Comparison of ENCODE assay signal across 32 cellular contexts in the genomic region with DNA sequence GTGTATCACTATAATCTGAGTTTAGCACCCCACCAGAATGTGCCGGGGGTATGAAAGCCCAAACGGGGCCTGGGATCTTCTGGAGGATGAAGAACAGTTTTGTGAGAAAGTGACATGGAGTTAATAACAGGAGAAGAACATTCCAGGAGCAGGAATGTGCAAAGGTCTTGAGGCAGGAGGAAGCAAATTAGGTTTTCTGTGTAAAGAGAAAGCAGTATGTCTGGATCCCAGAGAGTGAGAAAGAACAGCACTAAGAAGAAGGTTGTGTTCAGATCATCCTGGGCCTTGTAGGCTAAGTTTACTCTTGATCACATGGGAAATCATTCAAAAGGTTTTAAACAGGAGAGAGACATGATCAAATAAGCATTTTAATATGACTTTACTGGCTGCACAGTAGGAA.
DNase-seq lines count a peak whose midpoint lies in the region; ATAC-seq, FAIRE-seq and TF ChIP-seq lines count a peak whose summit lies in the region.
"Had no signal": no experiment of that assay in that cellular context is flagged by ENCODE, and none has a peak within 500 bp of the region (broad histone marks: within the 10 kb centered on the region; RNA-seq: fewer than 3 reads in every experiment).

No MANE protein-coding gene starts in this region.

- H3K9me3 Mint-ChIP-seq in activated CD4-positive, alpha-beta T cell treated with anti-CD3 and anti-CD28 coated beads for 36 hours (ENCODE audit: low read depth), result peaks cover 16% of the 10 kb centered on the region
- no peaks in the 10 kb centered on the region for H3K9me3 Mint-ChIP-seq in astrocyte (ENCODE audit: unreplicated experiment)

- no peaks in the 10 kb centered on the region for H3K9me3 ChIP-seq in astrocyte (ENCODE audit: insufficient read depth, low read depth, low read length)
- no peaks in the 10 kb centered on the region for H3K9me3 ChIP-seq in hepatocyte (ENCODE audit: low read depth)
- no peaks in the 10 kb centered on the region for H3K9me3 ChIP-seq in psoas muscle
- no peaks in the 10 kb centered on the region for H3K9me3 ChIP-seq in osteoblast (ENCODE audit: low read depth, low read length)
- H3K9me3 ChIP-seq: adrenal gland, body of pancreas, Caco-2, ovary, SJSA1, testis had no signal

- POLR2A ChIA-PET in activated CD4-positive, alpha-beta T cell treated with anti-CD3 and anti-CD28 coated beads for 36 hours (lab: Charles Lee), result interaction anchor here (1.1 kb wide), 1 partner anchor 28 kb away, joined by 3 read pairs; no protein-coding TSS in a partner anchor

- H3K4me1 ChIP-seq in astrocyte (ENCODE audit: insufficient read depth, low read length) (peaks cover 16% of the 10 kb centered on the region), hepatocyte (ENCODE audit: insufficient read depth) (peaks cover 16% of the 10 kb centered on the region), psoas muscle (peaks cover 51% of the 10 kb centered on the region), osteoblast (ENCODE audit: insufficient read depth, low read length) (peaks cover 6% of the 10 kb centered on the region)
- H3K4me1 ChIP-seq: Caco-2, SJSA1 had no signal

- no peak overlapping the region for H3K9ac ChIP-seq in astrocyte (ENCODE audit: low read length)

- peaks cover 33% of the 10 kb centered on the region for H3K36me3 Mint-ChIP-seq in activated CD4-positive, alpha-beta T cell treated with anti-CD3 and anti-CD28 coated beads for 36 hours (ENCODE audit: low read depth)
- H3K36me3 Mint-ChIP-seq in astrocyte (ENCODE audit: low read depth, unreplicated experiment), result peaks cover 6% of the 10 kb centered on the region
- H3K36me3 Mint-ChIP-seq: IgD-negative memory B cell, mesothelial cell of epicardium, naive B cell had no signal

- no peak for ATAC-seq in activated CD4-positive, alpha-beta T cell treated with anti-CD3 and anti-CD28 coated beads for 36 hours
- ATAC-seq in psoas muscle (no peak), left cardiac atrium (no peak)
- ATAC-seq: body of pancreas had no signal

- no peak for DNase-seq in activated CD4-positive, alpha-beta T cell treated with anti-CD3 and anti-CD28 coated beads for 36 hours
- no peak for DNase-seq in activated CD4-positive, alpha-beta T cell treated with anti-CD3 and anti-CD28 coated beads, Interleukin-2, amount 50 U/mL, for 4 hours
- DNase-seq in astrocyte (ENCODE audit: low read depth) (no peak), hepatocyte (ENCODE audit: low spot score) (no peak), psoas muscle (no peak), osteoblast (ENCODE audit: insufficient read length, low spot score, missing footprints) (no peak), NCI-H524 (lab: John Stamatoyannopoulos, UW) (no peak), left cardiac atrium (no peak)
- DNase-seq: activated CD4-positive, alpha-beta T cell treated with anti-CD3 and anti-CD28 coated beads for 48 hours; activated T-cell treated with anti-CD3 and anti-CD28 coated beads, Interleukin-2, amount 50 U/mL, for 4 hours; Caco-2; GOT3; naive B cell; NCI-H1092; NCI-H1694 treated with DMSO at 0.1 percent for 48 hours; NCI-H2171; ovary; retina; stimulated activated naive CD4-positive, alpha-beta T cell; T1000; testis; WERI-Rb-1 had no signal

- H3K36me3 ChIP-seq in astrocyte (ENCODE audit: insufficient read depth, low read length), result no peaks in the 10 kb centered on the region
- H3K36me3 ChIP-seq in hepatocyte (replicated peaks; ENCODE audit: insufficient read depth, low read depth), result no peaks in the 10 kb centered on the region
- H3K36me3 ChIP-seq in psoas muscle (ENCODE audit: insufficient read depth in 1 of 2, low read depth in 1 of 2), result no peaks in the 10 kb centered on the region
- H3K36me3 ChIP-seq in osteoblast (ENCODE audit: insufficient read depth, low read length), result no peaks in the 10 kb centered on the region
- H3K36me3 ChIP-seq: adrenal gland, ovary, SJSA1, WERI-Rb-1 had no signal

- peaks cover 3% of the 10 kb centered on the region for H3K27me3 ChIP-seq in astrocyte (ENCODE audit: insufficient read depth, low read length)
- no peaks in the 10 kb centered on the region for H3K27me3 ChIP-seq in hepatocyte
- no peaks in the 10 kb centered on the region for H3K27me3 ChIP-seq in psoas muscle (ENCODE audit: insufficient read depth in 3 of 3, low read length in 2 of 3)
- H3K27me3 ChIP-seq in osteoblast (ENCODE audit: insufficient read depth, low read length), result peaks cover 81% of the 10 kb centered on the region
- H3K27me3 ChIP-seq: adrenal gland, body of pancreas, ovary, SJSA1, testis had no signal

- H3K27ac Mint-ChIP-seq in activated CD4-positive, alpha-beta T cell treated with anti-CD3 and anti-CD28 coated beads for 36 hours, result peak overlapping the region; percentile 9
- peak overlapping the region; percentile 70 for H3K27ac Mint-ChIP-seq in astrocyte (ENCODE audit: unreplicated experiment)
- H3K27ac Mint-ChIP-seq: mesothelial cell of epicardium, naive B cell had no signal

- no peak for FAIRE-seq in astrocyte (lab: Jason Lieb, UNC)
- FAIRE-seq: colon, urothelium cell line had no signal

- H3K27me3 Mint-ChIP-seq in activated CD4-positive, alpha-beta T cell treated with anti-CD3 and anti-CD28 coated beads for 36 hours, result no peaks in the 10 kb centered on the region
- no peaks in the 10 kb centered on the region for H3K27me3 Mint-ChIP-seq in astrocyte (ENCODE audit: low read depth, unreplicated experiment)

- H3K79me2 ChIP-seq in astrocyte (ENCODE audit: insufficient read depth, low read length) (no peaks in the 10 kb centered on the region), hepatocyte (peaks cover 16% of the 10 kb centered on the region), osteoblast (ENCODE audit: insufficient read depth, low read length) (no peaks in the 10 kb centered on the region)

- no peaks in the 10 kb centered on the region for H3K9me2 ChIP-seq in hepatocyte (replicated peaks; ENCODE audit: insufficient read depth)

- TF ChIP-seq CTCF in astrocyte (IDR thresholded peaks at IDR 0.05; ENCODE audit: insufficient read depth, low read depth, low read length), result no peak
- no peak for TF ChIP-seq CTCF in hepatocyte (IDR thresholded peaks at IDR 0.05; ENCODE audit: poor library complexity)
- no peak for TF ChIP-seq CTCF in psoas muscle (IDR thresholded peaks at IDR 0.05)
- TF ChIP-seq CTCF in osteoblast (IDR thresholded peaks at IDR 0.05; ENCODE audit: extremely low read depth, low read depth, low read length), result no peak

- H3K4me3 Mint-ChIP-seq in activated CD4-positive, alpha-beta T cell treated with anti-CD3 and anti-CD28 coated beads for 36 hours, result no peak overlapping the region
- H3K4me3 Mint-ChIP-seq in astrocyte (ENCODE audit: unreplicated experiment), result peak overlapping the region; percentile 47
- H3K4me3 Mint-ChIP-seq: activated T-cell treated with anti-CD3 and anti-CD28 coated beads, Interleukin-2, amount 50 U/mL, for 4 hours; mesothelial cell of epicardium had no signal

- H3K4me3 ChIP-seq in astrocyte (ENCODE audit: insufficient read depth, low read depth, low read length), result no peak overlapping the region
- no peak overlapping the region for H3K4me3 ChIP-seq in hepatocyte
- H3K4me3 ChIP-seq in psoas muscle, result no peak overlapping the region
- H3K4me3 ChIP-seq in osteoblast (ENCODE audit: insufficient read depth, low read length), result no peak overlapping the region
- H3K4me3 ChIP-seq: adrenal gland, body of pancreas, ovary, SJSA1, testis had no signal

- CTCF ChIA-PET in activated CD4-positive, alpha-beta T cell treated with anti-CD3 and anti-CD28 coated beads for 36 hours (lab: Charles Lee), result no interaction called here

- H4K20me1 ChIP-seq in astrocyte (ENCODE audit: insufficient read depth, low read length) (peaks cover 4% of the 10 kb centered on the region), hepatocyte (ENCODE audit: insufficient read depth, poor library complexity, severe bottlenecking) (no peaks in the 10 kb centered on the region), osteoblast (ENCODE audit: insufficient read depth, low read length) (no peaks in the 10 kb centered on the region)

- no peak overlapping the region for H3K4me2 ChIP-seq in astrocyte (ENCODE audit: low read length)
- peak overlapping the region; percentile 3 for H3K4me2 ChIP-seq in hepatocyte
- H3K4me2 ChIP-seq in osteoblast (ENCODE audit: insufficient read depth, low read length), result no peak overlapping the region

- intact Hi-C loops in activated CD4-positive, alpha-beta T cell treated with anti-CD3 and anti-CD28 coated beads for 36 hours (cut with DNase I, micrococcal nuclease), result no loop called here
- intact Hi-C loops in psoas muscle (cut with DNase I), result no loop called here
- intact Hi-C loops in left cardiac atrium (cut with DNase I), result no loop called here

- H2AFZ ChIP-seq in astrocyte (ENCODE audit: low read depth, low read length) (no peak overlapping the region), hepatocyte (no peak overlapping the region), osteoblast (ENCODE audit: low read length) (no peak overlapping the region)

- no peak overlapping the region for H3K27ac ChIP-seq in astrocyte (ENCODE audit: low read depth, low read length)
- peak overlapping the region; percentile 10 for H3K27ac ChIP-seq in hepatocyte
- peak overlapping the region; percentile 71 for H3K27ac ChIP-seq in psoas muscle
- no peak overlapping the region for H3K27ac ChIP-seq in osteoblast (ENCODE audit: low read depth, low read length)
- H3K27ac ChIP-seq: 22Rv1, body of pancreas, C4-2B, ovary, RWPE1, SJSA1, testis, WERI-Rb-1 had no signal

- WGBS in hepatocyte (ENCODE audit: low lambda C conversion rate, missing lambda C conversion rate), result 87% methylated on average over 2 of the region's 2 CpGs
- WGBS in psoas muscle, 3 donors, result 92 to 95% (median 95%) methylated on average over 2 of the region's 2 CpGs

- peaks cover 63% of the 10 kb centered on the region for H3K4me1 Mint-ChIP-seq in activated CD4-positive, alpha-beta T cell treated with anti-CD3 and anti-CD28 coated beads for 36 hours
- H3K4me1 Mint-ChIP-seq in astrocyte (ENCODE audit: low read depth, unreplicated experiment), result peaks cover 57% of the 10 kb centered on the region

Comparison
In these comparisons a context has a peak if more than half of its experiments do, and no peak if none do; other contexts are left out.
1. H3K27ac ChIP-seq: peak in hepatocyte (single experiment) and psoas muscle (single experiment); none in astrocyte (single experiment) and osteoblast (single experiment).